In the genomic region with DNA sequence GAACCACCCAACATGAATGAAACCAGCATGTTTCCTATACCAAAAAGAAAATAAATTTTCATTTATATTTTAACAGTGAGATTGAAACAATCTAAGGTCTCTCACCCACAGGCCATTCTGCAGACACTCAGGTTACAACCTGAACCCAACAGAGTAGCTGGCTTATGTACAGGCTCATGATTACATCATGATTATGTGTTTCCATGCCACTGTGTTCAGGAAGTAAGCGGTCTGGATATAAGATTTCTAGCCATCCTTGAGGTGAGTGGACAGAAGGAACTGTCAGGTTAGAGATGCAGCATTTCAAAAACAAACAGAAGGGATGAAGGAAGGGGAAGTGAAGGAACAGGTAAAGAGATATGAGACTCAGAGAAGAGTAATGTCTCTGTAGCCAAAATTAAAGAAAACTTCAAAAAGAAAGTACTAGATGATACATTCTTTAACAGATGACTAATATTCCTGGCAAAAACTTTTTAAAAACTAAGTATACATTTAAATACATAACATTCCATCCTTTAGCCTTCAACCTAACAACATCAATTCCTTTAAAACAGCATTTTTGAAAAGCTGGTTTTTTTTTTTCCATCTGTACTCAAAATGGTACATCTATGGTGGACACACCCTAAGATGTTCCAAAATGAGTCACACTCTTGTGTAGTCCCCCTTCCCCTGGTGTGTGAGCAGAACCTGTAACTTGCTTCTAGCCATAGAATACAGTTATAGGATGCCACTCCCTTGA, we compare ENCODE assay signal across 16 cellular contexts.
DNase-seq lines count a peak whose midpoint lies in the region; ATAC-seq and TF ChIP-seq lines count a peak whose summit lies in the region.
"Had no signal": no experiment of that assay in that cellular context is flagged by ENCODE, and none has a peak within 500 bp of the region (broad histone marks: within the 10 kb centered on the region; RNA-seq: fewer than 3 reads in every experiment).

No MANE protein-coding gene starts in this region.

- 0 out of 2 replicates have a peak, but pooled peaks cover 4% of the 10 kb centered on the region for H3K79me2 ChIP-seq in PC-9 (ENCODE audit: low read depth)

- DNase-seq in EL = peak; percentile 84
- DNase-seq in PC-9 = no peak
- DNase-seq in dorsolateral prefrontal cortex = no peak
- DNase-seq in neural crest cell (ENCODE audit: low read depth, low spot score) = no peak
- DNase-seq in posterior cingulate gyrus = no peak
- no peak for DNase-seq in NCI-H82 treated with DMSO at 0.1 percent for 48 hours (lab: John Stamatoyannopoulos, UW; ENCODE audit: unreplicated experiment)
- DNase-seq in CD4-positive, alpha-beta T cell = no peak
- no peak for DNase-seq in mesothelial cell of epicardium (ENCODE audit: low spot score in 2 of 2, unreplicated experiment in 2 of 2)
- DNase-seq: activated CD4-positive, alpha-beta T cell treated with anti-CD3 and anti-CD28 coated beads, Interleukin-2, amount 50 U/mL, for 48 hours; activated gamma-delta T cell; cortex of kidney; lower lobe of right lung; MM.1S; NCI-H2227 treated with DMSO at 0.1 percent for 48 hours had no signal

- peaks cover 43% of the 10 kb centered on the region for H3K4me1 ChIP-seq in PC-9 (replicated peaks; ENCODE audit: insufficient read depth)
- H3K4me1 ChIP-seq: lower lobe of right lung had no signal

- CTCF ChIA-PET in PC-9 (lab: Charles Lee) = no interaction called here
- CTCF ChIA-PET in CD4-positive, alpha-beta T cell (lab: Charles Lee) = no interaction called here

- H3K4me1 Mint-ChIP-seq in neural crest cell = no peaks in the 10 kb centered on the region
- no peaks in the 10 kb centered on the region for H3K4me1 Mint-ChIP-seq in CD4-positive, alpha-beta T cell (ENCODE audit: low read depth)
- peaks cover 2% of the 10 kb centered on the region for H3K4me1 Mint-ChIP-seq in mesothelial cell of epicardium
- H3K4me1 Mint-ChIP-seq: stimulated activated effector memory CD8-positive, alpha-beta T cell treated with anti-CD3 and anti-CD28 coated beads, Interleukin-12 subunit alpha, Interleukin-12 subunit beta, amount 100 ng/mL, for 72 hours had no signal

- no peak overlapping the region for H3K4me2 ChIP-seq in PC-9

- peaks cover 17% of the 10 kb centered on the region; the same call in 1 of the 2 replicates for H3K36me3 ChIP-seq in PC-9 (ENCODE audit: low read depth)
- H3K36me3 ChIP-seq: BLaER1 treated with 17β-estradiol and CSF1 and Interleukin-3, amounts not matched to agents 10 nM and 100 nM; lower lobe of right lung had no signal

- H3K4me3 Mint-ChIP-seq in neural crest cell = no peak overlapping the region
- no peak overlapping the region for H3K4me3 Mint-ChIP-seq in CD4-positive, alpha-beta T cell
- no peak overlapping the region for H3K4me3 Mint-ChIP-seq in mesothelial cell of epicardium
- H3K4me3 Mint-ChIP-seq: stimulated activated effector memory CD8-positive, alpha-beta T cell treated with anti-CD3 and anti-CD28 coated beads, Interleukin-12 subunit alpha, Interleukin-12 subunit beta, amount 100 ng/mL, for 72 hours had no signal

- H3K27ac ChIP-seq in PC-9 (peak overlapping the region; percentile 97), dorsolateral prefrontal cortex (peak overlapping the region in 32 of 59 donors; percentile 4 to 85 (median 65))
- no peak overlapping the region for H3K27ac ChIP-seq in CD4-positive, alpha-beta T cell (ENCODE audit: low read depth, low read length)
- H3K27ac ChIP-seq: lower lobe of right lung had no signal

- no peak overlapping the region for H2AFZ ChIP-seq in PC-9

- peaks cover 26% of the 10 kb centered on the region for H3F3A ChIP-seq in PC-9 (ENCODE audit: insufficient read depth, low read depth)

- no peak overlapping the region for H3K4me3 ChIP-seq in PC-9
- no peak overlapping the region for H3K4me3 ChIP-seq in dorsolateral prefrontal cortex
- H3K4me3 ChIP-seq: BLaER1 treated with 17β-estradiol and CSF1 and Interleukin-3, amounts not matched to agents 10 nM and 100 nM; lower lobe of right lung had no signal

- H3K27me3 ChIP-seq in PC-9 (ENCODE audit: insufficient read depth, low read depth) (no peaks in the 10 kb centered on the region), dorsolateral prefrontal cortex (no peaks in the 10 kb centered on the region)
- H3K27me3 ChIP-seq in CD4-positive, alpha-beta T cell (ENCODE audit: control insufficient read depth, insufficient read depth, low read length) = no peaks in the 10 kb centered on the region
- H3K27me3 ChIP-seq: BLaER1 treated with 17β-estradiol and CSF1 and Interleukin-3, amounts not matched to agents 10 nM and 100 nM had no signal

- intact Hi-C loops in PC-9 (cut with micrococcal nuclease; ENCODE audit: unreplicated experiment) (no loop called here), dorsolateral prefrontal cortex (cut with DNase I) (no loop called here), posterior cingulate gyrus (cut with DNase I) (no loop called here)
- intact Hi-C loops in CD4-positive, alpha-beta T cell (cut with DNase I, micrococcal nuclease) = no loop called here

- H3K9me3 ChIP-seq in PC-9 (ENCODE audit: insufficient read depth, low read depth) = peaks cover 17% of the 10 kb centered on the region
- no peaks in the 10 kb centered on the region for H3K9me3 ChIP-seq in CD4-positive, alpha-beta T cell (ENCODE audit: control insufficient read depth, low read length)
- H3K9me3 ChIP-seq: lower lobe of right lung had no signal

- H3K27me3 Mint-ChIP-seq in neural crest cell (ENCODE audit: low read depth) (no peaks in the 10 kb centered on the region), mesothelial cell of epicardium (ENCODE audit: low read depth) (no peaks in the 10 kb centered on the region)
- H3K27me3 Mint-ChIP-seq in CD4-positive, alpha-beta T cell = no peaks in the 10 kb centered on the region

- no peak for TF ChIP-seq CTCF in PC-9 (conservative IDR thresholded peaks at IDR 0.05)
- no peak for TF ChIP-seq CTCF in dorsolateral prefrontal cortex (IDR thresholded peaks at IDR 0.05 in 54 of 56, conservative IDR thresholded peaks at IDR 0.05 in 2 of 56; ENCODE audit: low read depth in 1 of 56, partially characterized antibody in 56 of 56)
- TF ChIP-seq CTCF in neural crest cell (conservative IDR thresholded peaks at IDR 0.05) = no peak
- TF ChIP-seq CTCF in CD4-positive, alpha-beta T cell (IDR thresholded peaks at IDR 0.05) = no peak
- TF ChIP-seq CTCF in mesothelial cell of epicardium (IDR thresholded peaks at IDR 0.05; ENCODE audit: unreplicated experiment) = no peak

- H3K36me3 Mint-ChIP-seq in neural crest cell (ENCODE audit: low read depth) (peaks cover 3% of the 10 kb centered on the region), mesothelial cell of epicardium (peaks cover 2% of the 10 kb centered on the region)
- no peaks in the 10 kb centered on the region for H3K36me3 Mint-ChIP-seq in CD4-positive, alpha-beta T cell (ENCODE audit: low read depth)
- H3K36me3 Mint-ChIP-seq: stimulated activated effector memory CD8-positive, alpha-beta T cell treated with anti-CD3 and anti-CD28 coated beads, Interleukin-12 subunit alpha, Interleukin-12 subunit beta, amount 100 ng/mL, for 72 hours had no signal

- H3K27ac Mint-ChIP-seq in neural crest cell (ENCODE audit: unreplicated experiment) = peak overlapping the region; percentile 67
- H3K27ac Mint-ChIP-seq in CD4-positive, alpha-beta T cell = no peak overlapping the region
- H3K27ac Mint-ChIP-seq in mesothelial cell of epicardium = no peak overlapping the region
- H3K27ac Mint-ChIP-seq: stimulated activated effector memory CD8-positive, alpha-beta T cell treated with anti-CD3 and anti-CD28 coated beads, Interleukin-12 subunit alpha, Interleukin-12 subunit beta, amount 100 ng/mL, for 72 hours had no signal

- ATAC-seq in CD4-positive, alpha-beta T cell (ENCODE audit: poor library complexity) = no peak
- ATAC-seq: lower lobe of right lung; stimulated activated effector memory CD8-positive, alpha-beta T cell treated with anti-CD3 and anti-CD28 coated beads, Interleukin-12 subunit alpha, Interleukin-12 subunit beta, amount 100 ng/mL, for 72 hours had no signal

- H3K9me2 ChIP-seq in PC-9 (ENCODE audit: insufficient read depth) = no peaks in the 10 kb centered on the region

- no peaks in the 10 kb centered on the region for H4K20me1 ChIP-seq in PC-9 (ENCODE audit: insufficient read depth)
- H4K20me1 ChIP-seq: BLaER1 treated with 17β-estradiol and CSF1 and Interleukin-3, amounts not matched to agents 10 nM and 100 nM had no signal

- H3K9me3 Mint-ChIP-seq in neural crest cell (peaks cover 2% of the 10 kb centered on the region), mesothelial cell of epicardium (peaks cover 14% of the 10 kb centered on the region)
- peaks cover 3% of the 10 kb centered on the region for H3K9me3 Mint-ChIP-seq in CD4-positive, alpha-beta T cell

- no TSS peak for BruUV-seq in PC-9 (replicated peaks; lab: Mats Ljungman, UMichigan)

- POLR2A ChIA-PET in PC-9 (lab: Charles Lee; ENCODE audit: unreplicated experiment) = no interaction called here
- POLR2A ChIA-PET in CD4-positive, alpha-beta T cell (lab: Charles Lee) = no interaction called here
